Comparison of ENCODE assay signal across 11 cellular contexts in genomic region chr2:199581935-199582336, GRCh38.
DNase-seq lines count a peak whose midpoint lies in the region; ATAC-seq and TF ChIP-seq lines count a peak whose summit lies in the region.
"Had no signal": no experiment of that assay in that cellular context is flagged by ENCODE, and none has a peak within 500 bp of the region (broad histone marks: within the 10 kb centered on the region; RNA-seq: fewer than 3 reads in every experiment).

No MANE protein-coding gene starts in this region.

- no peaks in the 10 kb centered on the region for H3K4me1 ChIP-seq in mesendoderm (ENCODE audit: control insufficient read depth, low read depth, low read length)
- H3K4me1 ChIP-seq in upper lobe of right lung: no peaks in the 10 kb centered on the region
- H3K4me1 ChIP-seq in CD4-positive, alpha-beta memory T cell (ENCODE audit: insufficient read depth, low read length): no peaks in the 10 kb centered on the region
- H3K4me1 ChIP-seq: transverse colon had no signal

- no peak overlapping the region for H3K18ac ChIP-seq in mesendoderm (ENCODE audit: low read length)

- no peak overlapping the region for H2BK15ac ChIP-seq in mesendoderm (replicated peaks; ENCODE audit: low read depth)

- DNase-seq in activated CD4-positive, alpha-beta T cell treated with anti-CD3 and anti-CD28 coated beads, Interleukin-2, amount 10 ng/mL, durations not matched to agents 7 days and 5 days: no peak
- no peak for DNase-seq in activated CD4-positive, alpha-beta T cell treated with anti-CD3 and anti-CD28 coated beads, Interleukin-2, amount 50 U/mL, for 4 hours
- DNase-seq in coronary artery (ENCODE audit: low spot score) (no peak), mesendoderm (peak; percentile 21), upper lobe of right lung (no peak), GM20000 (ENCODE audit: low spot score) (no peak)
- DNase-seq in CD4-positive, alpha-beta memory T cell: no peak
- DNase-seq: activated T-cell treated with anti-CD3 and anti-CD28 coated beads, Interleukin-2, amount 50 U/mL, for 72 hours; transverse colon had no signal

- POLR2A ChIA-PET in activated CD4-positive, alpha-beta T cell treated with anti-CD3 and anti-CD28 coated beads, Interleukin-2, amount 10 ng/mL, durations not matched to agents 7 days and 5 days (lab: Charles Lee): no interaction called here
- POLR2A ChIA-PET in CD4-positive, alpha-beta memory T cell (lab: Charles Lee; ENCODE audit: partially characterized antibody): no interaction called here

- H4K8ac ChIP-seq in mesendoderm (ENCODE audit: low read depth, low read length): no peak overlapping the region

- intact Hi-C loops in upper lobe of right lung (cut with DNase I): no loop called here
- intact Hi-C loops in CD4-positive, alpha-beta memory T cell (cut with micrococcal nuclease): no loop called here

- H3K23ac ChIP-seq in mesendoderm (ENCODE audit: low read length): no peak overlapping the region

- ATAC-seq in upper lobe of right lung (no peak), GM19328 (IDR thresholded peaks at IDR 0.05; ENCODE audit: unreplicated experiment) (no peak)
- ATAC-seq: activated T-cell treated with anti-CD3 and anti-CD28 coated beads, Interleukin-2, amount 50 U/mL, for 72 hours had no signal

- H3K36me3 ChIP-seq in mesendoderm (ENCODE audit: control insufficient read depth, insufficient read depth, low read length) (no peaks in the 10 kb centered on the region), upper lobe of right lung (no peaks in the 10 kb centered on the region)
- H3K36me3 ChIP-seq in CD4-positive, alpha-beta memory T cell (ENCODE audit: insufficient read depth, low read length): no peaks in the 10 kb centered on the region
- H3K36me3 ChIP-seq: transverse colon had no signal

- CTCF ChIA-PET in activated CD4-positive, alpha-beta T cell treated with anti-CD3 and anti-CD28 coated beads, Interleukin-2, amount 10 ng/mL, durations not matched to agents 7 days and 5 days (lab: Charles Lee): no interaction called here
- CTCF ChIA-PET in CD4-positive, alpha-beta memory T cell (lab: Charles Lee; ENCODE audit: partially characterized antibody): interaction anchor here (1.2 kb wide), 1 partner anchor 9 kb away, joined by 3 read pairs; no protein-coding TSS in a partner anchor

- peak overlapping the region; percentile 6 for H3K4me3 Mint-ChIP-seq in activated CD4-positive, alpha-beta T cell treated with anti-CD3 and anti-CD28 coated beads, Interleukin-2, amount 10 ng/mL, durations not matched to agents 7 days and 5 days
- H3K4me3 Mint-ChIP-seq in CD4-positive, alpha-beta memory T cell: no peak overlapping the region
- H3K4me3 Mint-ChIP-seq: activated T-cell treated with anti-CD3 and anti-CD28 coated beads, Interleukin-2, amount 50 U/mL, for 72 hours; B cell had no signal

- no CpG with 5 or more reads among the region's 9 CpGs for WGBS in mesendoderm (ENCODE audit: extremely low coverage, insufficient coverage, low lambda C conversion rate)

- H2BK120ac ChIP-seq in mesendoderm (ENCODE audit: low read depth, low read length): no peak overlapping the region

- H3K27me3 ChIP-seq in mesendoderm (ENCODE audit: insufficient read depth, low read length, poor library complexity) (no peaks in the 10 kb centered on the region), upper lobe of right lung (no peaks in the 10 kb centered on the region)
- H3K27me3 ChIP-seq in CD4-positive, alpha-beta memory T cell (ENCODE audit: insufficient read depth, low read length): no peaks in the 10 kb centered on the region
- H3K27me3 ChIP-seq: transverse colon had no signal

- H3K4me2 ChIP-seq in mesendoderm (ENCODE audit: low read length): no peak overlapping the region

- peaks cover 4% of the 10 kb centered on the region for H3K4me1 Mint-ChIP-seq in activated CD4-positive, alpha-beta T cell treated with anti-CD3 and anti-CD28 coated beads, Interleukin-2, amount 10 ng/mL, durations not matched to agents 7 days and 5 days
- no peaks in the 10 kb centered on the region for H3K4me1 Mint-ChIP-seq in CD4-positive, alpha-beta memory T cell
- H3K4me1 Mint-ChIP-seq: B cell had no signal

- H2BK5ac ChIP-seq in mesendoderm (ENCODE audit: low read length): no peak overlapping the region

- H3K27ac ChIP-seq in coronary artery (no peak overlapping the region), mesendoderm (ENCODE audit: low read depth, low read length) (no peak overlapping the region), upper lobe of right lung (no peak overlapping the region)
- no peak overlapping the region for H3K27ac ChIP-seq in CD4-positive, alpha-beta memory T cell (ENCODE audit: low read depth, low read length)
- H3K27ac ChIP-seq: transverse colon had no signal

- no peak overlapping the region for H2AK5ac ChIP-seq in mesendoderm (ENCODE audit: low read length)

- no peaks in the 10 kb centered on the region for H3K79me2 ChIP-seq in mesendoderm (ENCODE audit: control insufficient read depth, insufficient read depth, low read length)

- H3K9me3 ChIP-seq in upper lobe of right lung: no peaks in the 10 kb centered on the region
- no peaks in the 10 kb centered on the region for H3K9me3 ChIP-seq in CD4-positive, alpha-beta memory T cell (ENCODE audit: control insufficient read depth in 1 of 2, low read length in 2 of 2)
- H3K9me3 ChIP-seq: transverse colon had no signal

- no peak overlapping the region for H3K56ac ChIP-seq in mesendoderm (ENCODE audit: low read length)

- H3K27ac Mint-ChIP-seq in activated CD4-positive, alpha-beta T cell treated with anti-CD3 and anti-CD28 coated beads, Interleukin-2, amount 10 ng/mL, durations not matched to agents 7 days and 5 days: no peak overlapping the region
- H3K27ac Mint-ChIP-seq in CD4-positive, alpha-beta memory T cell: no peak overlapping the region
- H3K27ac Mint-ChIP-seq: activated T-cell treated with anti-CD3 and anti-CD28 coated beads, Interleukin-2, amount 50 U/mL, for 72 hours; B cell had no signal

- no peaks in the 10 kb centered on the region for H3K9me3 Mint-ChIP-seq in activated CD4-positive, alpha-beta T cell treated with anti-CD3 and anti-CD28 coated beads, Interleukin-2, amount 10 ng/mL, durations not matched to agents 7 days and 5 days
- no peaks in the 10 kb centered on the region for H3K9me3 Mint-ChIP-seq in CD4-positive, alpha-beta memory T cell
- H3K9me3 Mint-ChIP-seq: activated T-cell treated with anti-CD3 and anti-CD28 coated beads, Interleukin-2, amount 50 U/mL, for 72 hours had no signal

- no peak overlapping the region for H4K5ac ChIP-seq in mesendoderm (ENCODE audit: low read length)

- no peaks in the 10 kb centered on the region for H3K36me3 Mint-ChIP-seq in activated CD4-positive, alpha-beta T cell treated with anti-CD3 and anti-CD28 coated beads, Interleukin-2, amount 10 ng/mL, durations not matched to agents 7 days and 5 days (ENCODE audit: low read depth)
- no peaks in the 10 kb centered on the region for H3K36me3 Mint-ChIP-seq in CD4-positive, alpha-beta memory T cell

- no peak overlapping the region for H3K4ac ChIP-seq in mesendoderm (ENCODE audit: low read depth, low read length)

- no peak overlapping the region for H3K9ac ChIP-seq in mesendoderm (ENCODE audit: low read length)

- no peaks in the 10 kb centered on the region for H3K79me1 ChIP-seq in mesendoderm (ENCODE audit: low read length)

- H3K4me3 ChIP-seq in coronary artery (peak overlapping the region; percentile 57), mesendoderm (ENCODE audit: low read length) (no peak overlapping the region), upper lobe of right lung (peak overlapping the region; percentile 28)
- H3K4me3 ChIP-seq in CD4-positive, alpha-beta memory T cell (ENCODE audit: low read length in 2 of 2): no peak overlapping the region

- H3K27me3 Mint-ChIP-seq in activated CD4-positive, alpha-beta T cell treated with anti-CD3 and anti-CD28 coated beads, Interleukin-2, amount 10 ng/mL, durations not matched to agents 7 days and 5 days: peaks cover 11% of the 10 kb centered on the region
- H3K27me3 Mint-ChIP-seq in CD4-positive, alpha-beta memory T cell: peaks cover 7 to 8% of the 10 kb centered on the region in 2 donors

- TF ChIP-seq CTCF in coronary artery (IDR thresholded peaks at IDR 0.05) (no peak), upper lobe of right lung (IDR thresholded peaks at IDR 0.05) (no peak), GM20000 (IDR thresholded peaks at IDR 0.05; ENCODE audit: extremely low read depth, missing control alignments) (no peak)

Comparison
In these comparisons a context has a peak if more than half of its experiments do, and no peak if none do; other contexts are left out.
1. H3K4me3 ChIP-seq: peak in coronary artery (single experiment) and upper lobe of right lung (single experiment); none in mesendoderm (single experiment) and CD4-positive, alpha-beta memory T cell (0 of 2).